Comparison of ENCODE assay signal across 11 cellular contexts in genomic region chr7:74364061-74364460, GRCh38.
DNase-seq lines count a peak whose midpoint lies in the region; ATAC-seq, FAIRE-seq and TF ChIP-seq lines count a peak whose summit lies in the region.
"Had no signal": no experiment of that assay in that cellular context is flagged by ENCODE, and none has a peak within 500 bp of the region (broad histone marks: within the 10 kb centered on the region; RNA-seq: fewer than 3 reads in every experiment).

No MANE protein-coding gene starts in this region.

- TF ChIP-seq CTCF in GM12878 (IDR thresholded peaks at IDR 0.05 in 2 of 3, conservative IDR thresholded peaks at IDR 0.05 in 1 of 3; ENCODE audit: control insufficient read depth in 2 of 3, extremely low read depth in 1 of 3, insufficient read depth in 1 of 3, low read depth in 3 of 3, low read length in 3 of 3): peak in 2 of 3 experiments; percentile 14 to 23; a peak in 1 of 6 replicates
- TF ChIP-seq CTCF in coronary artery (IDR thresholded peaks at IDR 0.05): no peak

- H3K4me3 ChIP-seq in GM12878 (no peak overlapping the region), coronary artery (no peak overlapping the region)
- H3K4me3 ChIP-seq: right lobe of liver had no signal

- peak; percentile 28; the same call in 1 of the 3 replicates for ATAC-seq in GM12878

- H4K20me1 ChIP-seq in GM12878 (ENCODE audit: control insufficient read depth, insufficient read depth): no peaks in the 10 kb centered on the region

- in situ Hi-C loops in GM12878 (cut with MboI): no loop called here

- no peaks in the 10 kb centered on the region for H3K79me2 ChIP-seq in GM12878 (ENCODE audit: control insufficient read depth, insufficient read depth, low read length)

- BruUV-seq in GM12878 (replicated peaks; lab: Mats Ljungman, UMichigan): no TSS peak

- SMC1A ChIA-PET in GM12878 (lab: Charles Lee; ENCODE audit: uncharacterized antibody, unreplicated experiment): no interaction called here

- CTCF ChIA-PET in HEK293T (lab: Yijun Ruan, JAX) (no interaction called here), GM12878 (lab: Yijun Ruan, JAX) (interaction anchor here (1.7 kb wide), 1 partner anchor 158 kb away, joined by 6 read pairs; no protein-coding TSS in a partner anchor)

- peak; percentile 45 for DNase-seq in D341Med (ENCODE audit: low spot score)
- peak; percentile 40 for DNase-seq in HEK293T (ENCODE audit: extremely low spot score)
- DNase-seq in GM12878 (ENCODE audit: low read depth, low spot score): no peak
- peak; percentile 29 for DNase-seq in left kidney (ENCODE audit: low read depth, low spot score)
- no peak for DNase-seq in medulla oblongata (ENCODE audit: extremely low spot score)
- no peak for DNase-seq in NCI-H1092 (lab: John Stamatoyannopoulos, UW)
- no peak for DNase-seq in coronary artery (ENCODE audit: low spot score)
- DNase-seq in NCI-H128 (lab: John Stamatoyannopoulos, UW; ENCODE audit: unreplicated experiment): no peak
- DNase-seq: Karpas-422, right lobe of liver, SHP77 treated with DMSO at 0.1 percent for 48 hours had no signal

- POLR2A ChIA-PET in HEK293T (lab: Yijun Ruan, JAX) (no interaction called here), GM12878 (lab: Charles Lee) (no interaction called here)

- intact Hi-C loops in GM12878 (cut with micrococcal nuclease; ENCODE audit: unreplicated experiment): loop anchor here (10.0 kb wide), 1 partner anchor 59 kb away; no protein-coding TSS in a partner anchor

- 99% methylated on average over 7 of the region's 7 CpGs for WGBS in GM12878 (ENCODE audit: insufficient coverage, insufficient replicate concordance, low lambda C conversion rate, missing lambda C conversion rate)

- no peak for TF ChIP-seq POLR2A in GM12878 (IDR thresholded peaks at IDR 0.05; ENCODE audit: low read depth, low read length)

- no peaks in the 10 kb centered on the region for H3K27me3 ChIP-seq in GM12878 (replicated peaks in 1 of 2; ENCODE audit: control insufficient read depth in 2 of 2, insufficient read depth in 2 of 2, low read length in 1 of 2)
- H3K27me3 ChIP-seq: right lobe of liver had no signal

- no peak for TF ChIP-seq RAD21 in GM12878 (IDR thresholded peaks at IDR 0.05; ENCODE audit: insufficient read depth, low read depth, low read length)

- RAD21 ChIA-PET in GM12878 (lab: Charles Lee; ENCODE audit: unreplicated experiment): interaction anchor here (1.0 kb wide), 1 partner anchor 77 kb away, joined by 3 read pairs; no protein-coding TSS in a partner anchor

- no peaks in the 10 kb centered on the region for H3K4me1 ChIP-seq in GM12878 (ENCODE audit: control insufficient read depth, insufficient read depth, low read length)
- H3K4me1 ChIP-seq: right lobe of liver had no signal

- TF ChIP-seq EP300 in GM12878 (IDR thresholded peaks at IDR 0.05; ENCODE audit: borderline replicate concordance in 1 of 2, control insufficient read depth in 1 of 2, low read depth in 2 of 2, low read length in 2 of 2): no peak

- H3K27ac ChIP-seq in GM12878 (ENCODE audit: control insufficient read depth, insufficient read depth) (no peak overlapping the region), coronary artery (no peak overlapping the region)
- H3K27ac ChIP-seq: right lobe of liver had no signal

- no peak overlapping the region for H3K9ac ChIP-seq in GM12878 (ENCODE audit: control insufficient read depth, insufficient read depth, low read length)

- no peak overlapping the region for H3K4me2 ChIP-seq in GM12878 (ENCODE audit: control insufficient read depth, insufficient read depth)

- H2AFZ ChIP-seq in GM12878 (ENCODE audit: control insufficient read depth, low read depth, low read length): no peak overlapping the region

- no peak for FAIRE-seq in GM12878 (lab: Jason Lieb, UNC)

- H3K36me3 ChIP-seq in GM12878 (ENCODE audit: control insufficient read depth in 2 of 2, insufficient read depth in 2 of 2, low read length in 1 of 2): peaks cover 16 to 27% of the 10 kb centered on the region in 2 experiments; a peak in 3 of 4 replicates

- H3K9me3 ChIP-seq in GM12878 (replicated peaks; ENCODE audit: control insufficient read depth, insufficient read depth, low read length): no peaks in the 10 kb centered on the region
- H3K9me3 ChIP-seq: right lobe of liver had no signal

TF ChIP-seq in HEK293T, 16 proteins besides CTCF, POLR2A, EP300 and RAD21:
- TF ChIP-seq HDGF (IDR thresholded peaks at IDR 0.05; ENCODE audit: borderline replicate concordance) (no peak), NFRKB (IDR thresholded peaks at IDR 0.05) (no peak), ELF4 (IDR thresholded peaks at IDR 0.05) (no peak), FOXM1 (IDR thresholded peaks at IDR 0.05; ENCODE audit: borderline replicate concordance) (no peak), ARNT (IDR thresholded peaks at IDR 0.05) (no peak)
TF ChIP-seq in HEK293T: peak in this region for 0.

TF ChIP-seq in GM12878, 131 proteins besides CTCF, POLR2A, EP300 and RAD21:
- TF ChIP-seq SUPT20H (IDR thresholded peaks at IDR 0.05; ENCODE audit: borderline replicate concordance, control insufficient read depth, low read depth, low read length) (no peak), ZBTB33 (IDR thresholded peaks at IDR 0.05) (no peak), ZBTB11 (CRISPR knock-in tag; IDR thresholded peaks at IDR 0.05) (no peak)

Comparison
In these comparisons a context has a peak if more than half of its experiments do, and no peak if none do; other contexts are left out.
1. DNase-seq: peak in D341Med (single experiment), HEK293T (single experiment) and left kidney (single experiment); none in GM12878 (single experiment), medulla oblongata (single experiment), NCI-H1092 (single experiment), coronary artery (single experiment) and NCI-H128 (single experiment).